24 cellular contexts compared by ENCODE assay signal in the genomic region with DNA sequence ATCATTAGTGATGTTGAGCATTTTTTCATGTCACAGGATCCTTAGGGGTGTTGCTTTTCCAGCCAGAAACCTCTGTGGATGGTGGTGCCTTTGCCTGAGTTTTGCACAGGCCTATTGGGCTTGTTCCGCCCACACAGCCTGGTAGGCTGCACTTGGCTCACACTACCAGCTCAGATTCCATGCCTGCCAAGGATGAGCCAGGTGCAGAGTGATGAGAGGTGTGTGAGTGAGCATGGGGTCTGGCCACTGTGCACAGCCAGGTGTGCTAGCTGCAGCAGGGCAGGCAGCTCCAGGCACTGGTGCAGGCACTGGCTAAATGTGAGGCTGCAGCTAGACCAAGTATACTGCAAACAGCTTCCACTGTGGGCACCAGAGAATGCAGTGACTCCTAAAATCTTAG.
"Had no signal": no experiment of that assay in that cellular context is flagged by ENCODE, and none has a peak within 500 bp of the region (broad histone marks: within the 10 kb centered on the region; RNA-seq: fewer than 3 reads in every experiment).

No MANE protein-coding gene starts in this region.

- DNase-seq: hypothalamus; immature natural killer cell; left ventricle myocardium inferior; midbrain; mucosa of descending colon; naive thymus-derived CD4-positive, alpha-beta T cell; nucleus accumbens; retina; right cardiac atrium; sigmoid colon; small intestine; spleen; stimulated activated CD4-positive, alpha-beta T cell treated with anti-CD3 and anti-CD28 coated beads, Interleukin-4, amount 100 ng/mL, for 24 hours; stimulated activated naive CD4-positive, alpha-beta T cell treated with Interleukin-2 at 50 U/mL for 16 hours; stimulated activated naive CD8-positive, alpha-beta T cell treated with anti-CD3 and anti-CD28 coated beads, Interleukin-15, amount 100 ng/mL, for 72 hours; substantia nigra had no signal

- H3K27me3 Mint-ChIP-seq: naive thymus-derived CD4-positive, alpha-beta T cell; natural killer cell treated with Interleukin-12 subunit alpha and Interleukin-12 subunit beta and Interleukin-15 and Interleukin-18, amount 100 ng/mL, for 72 hours; stimulated activated memory B cell treated with anti-CD40 and anti-IgM and Interleukin-4, amounts not matched to agents 10 μg/mL and 1 μg/mL and 100 μg/mL, for 72 hours; stimulated activated naive CD8-positive, alpha-beta T cell treated with anti-CD3 and anti-CD28 coated beads, Interleukin-15, amount 100 ng/mL, for 72 hours; type B pancreatic cell had no signal

- H3K36me3 Mint-ChIP-seq: immature natural killer cell; naive thymus-derived CD4-positive, alpha-beta T cell; natural killer cell treated with Interleukin-12 subunit alpha and Interleukin-12 subunit beta and Interleukin-15 and Interleukin-18, amount 100 ng/mL, for 72 hours; stimulated activated memory B cell treated with anti-CD40 and anti-IgM and Interleukin-4, amounts not matched to agents 10 μg/mL and 1 μg/mL and 100 μg/mL, for 72 hours; type B pancreatic cell had no signal

- H3K9me3 Mint-ChIP-seq: type B pancreatic cell had no signal

- H3K9me3 ChIP-seq: mucosa of descending colon, pancreas, prostate gland, vagina had no signal

- H3K27ac Mint-ChIP-seq: immature natural killer cell; naive thymus-derived CD4-positive, alpha-beta T cell; natural killer cell treated with Interleukin-12 subunit alpha and Interleukin-12 subunit beta and Interleukin-15 and Interleukin-18, amount 100 ng/mL, for 72 hours; stimulated activated memory B cell treated with anti-CD40 and anti-IgM and Interleukin-4, amounts not matched to agents 10 μg/mL and 1 μg/mL and 100 μg/mL, for 72 hours; stimulated activated naive CD8-positive, alpha-beta T cell treated with anti-CD3 and anti-CD28 coated beads, Interleukin-15, amount 100 ng/mL, for 72 hours; type B pancreatic cell had no signal

- H3K4me1 ChIP-seq: left ventricle myocardium inferior, pancreas, prostate gland, sigmoid colon, spleen, tibial nerve, vagina had no signal

- H3K4me1 Mint-ChIP-seq: immature natural killer cell; naive thymus-derived CD4-positive, alpha-beta T cell; stimulated activated memory B cell treated with anti-CD40 and anti-IgM and Interleukin-4, amounts not matched to agents 10 μg/mL and 1 μg/mL and 100 μg/mL, for 72 hours; stimulated activated naive CD8-positive, alpha-beta T cell treated with anti-CD3 and anti-CD28 coated beads, Interleukin-15, amount 100 ng/mL, for 72 hours had no signal

- H3K4me3 Mint-ChIP-seq: immature natural killer cell; naive thymus-derived CD4-positive, alpha-beta T cell; natural killer cell treated with Interleukin-12 subunit alpha and Interleukin-12 subunit beta and Interleukin-15 and Interleukin-18, amount 100 ng/mL, for 72 hours; stimulated activated memory B cell treated with anti-CD40 and anti-IgM and Interleukin-4, amounts not matched to agents 10 μg/mL and 1 μg/mL and 100 μg/mL, for 72 hours; stimulated activated naive CD8-positive, alpha-beta T cell treated with anti-CD3 and anti-CD28 coated beads, Interleukin-15, amount 100 ng/mL, for 72 hours; type B pancreatic cell had no signal

- H3K27ac ChIP-seq: left ventricle myocardium inferior, pancreas, prostate gland, sigmoid colon, spleen, tibial nerve, vagina had no signal

- ATAC-seq: mucosa of descending colon; naive thymus-derived CD4-positive, alpha-beta T cell; natural killer cell treated with Interleukin-12 subunit alpha and Interleukin-12 subunit beta and Interleukin-15 and Interleukin-18, amount 100 ng/mL, for 72 hours; pancreas; right cardiac atrium; stimulated activated naive CD8-positive, alpha-beta T cell treated with anti-CD3 and anti-CD28 coated beads, Interleukin-15, amount 100 ng/mL, for 72 hours had no signal

- H3K27me3 ChIP-seq: pancreas, sigmoid colon, spleen, tibial nerve, vagina had no signal

- H3K4me3 ChIP-seq: left ventricle myocardium inferior, lung, mucosa of descending colon, pancreas, prostate gland, sigmoid colon, spleen, tibial nerve, vagina had no signal

- H3K36me3 ChIP-seq: left ventricle myocardium inferior, pancreas, prostate gland, sigmoid colon, spleen, vagina had no signal
